In the genomic region with DNA sequence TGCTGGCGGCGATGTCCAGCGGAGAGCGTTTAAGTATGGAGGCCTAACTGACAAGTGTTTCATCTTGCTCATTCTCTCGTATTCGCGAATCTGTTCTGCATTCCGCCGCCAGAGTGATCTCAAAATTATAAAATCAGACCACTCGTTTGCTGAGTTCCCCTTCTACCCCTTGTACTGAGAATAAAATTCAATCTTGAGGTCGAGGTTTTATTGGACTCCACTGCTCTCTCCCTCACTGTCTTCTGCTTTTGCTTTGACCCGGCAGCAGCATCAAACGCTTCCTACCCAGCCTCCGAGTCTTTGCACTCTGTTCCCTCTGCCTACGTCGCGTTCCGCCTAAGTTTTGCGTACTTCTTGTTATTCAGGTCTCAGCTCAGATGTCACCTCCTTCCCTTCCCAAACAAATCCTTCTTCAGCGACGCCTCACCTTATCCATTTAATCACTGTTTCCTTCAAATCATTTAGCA, we compare ENCODE assay signal across 8 cellular contexts. TPM values are rescaled to one million over a fixed set of nuclear protein-coding genes. Genes with fewer than 3 reads are reported as not detected.
A peak's percentile ranks its signal among the peaks of the same experiment; 100 is the strongest.
DNase-seq lines count a peak whose midpoint lies in the region; FAIRE-seq and TF ChIP-seq lines count a peak whose summit lies in the region.

No MANE protein-coding gene starts in this region.

- no peaks in the 10 kb centered on the region for H3K36me3 Mint-ChIP-seq in glutamatergic neuron (ENCODE audit: unreplicated experiment)

- peaks cover 13% of the 10 kb centered on the region for H3K4me1 Mint-ChIP-seq in glutamatergic neuron (ENCODE audit: low read depth, unreplicated experiment)

- H3K36me3 ChIP-seq in adipocyte (ENCODE audit: control insufficient read depth, insufficient read depth, low read length, severe bottlenecking), result no peaks in the 10 kb centered on the region
- no peaks in the 10 kb centered on the region for H3K36me3 ChIP-seq in kidney (ENCODE audit: control insufficient read depth in 1 of 2, insufficient read depth in 2 of 2, low read length in 2 of 2)

- H3K4me3 ChIP-seq in adipocyte (ENCODE audit: low read length) (peak overlapping the region; percentile 94), kidney (ENCODE audit: low read length in 2 of 2) (peak overlapping the region; percentile 81 to 100)

- no peak for FAIRE-seq in kidney (lab: Jason Lieb, UNC)

- H3K9me3 Mint-ChIP-seq in glutamatergic neuron (ENCODE audit: unreplicated experiment), result peaks cover 2% of the 10 kb centered on the region

- no peak for TF ChIP-seq CTCF in kidney (IDR thresholded peaks at IDR 0.05; ENCODE audit: borderline replicate concordance, extremely low read depth, insufficient read depth)
- no peak for TF ChIP-seq CTCF in glutamatergic neuron (IDR thresholded peaks at IDR 0.05; ENCODE audit: partially characterized antibody, unreplicated experiment)

- DNase-seq in NCI-H82 (lab: John Stamatoyannopoulos, UW) (peak; percentile 53), NCI-H82 treated with DMSO at 0.1 percent for 48 hours (lab: John Stamatoyannopoulos, UW; ENCODE audit: unreplicated experiment) (no peak), NCI-H510A (lab: John Stamatoyannopoulos, UW) (peak; percentile 36), adipocyte (ENCODE audit: low read depth) (peak; percentile 44), kidney (no peak), DMS114 treated with DMSO at 0.1 percent for 48 hours (lab: John Stamatoyannopoulos, UW; ENCODE audit: unreplicated experiment) (no peak), glutamatergic neuron (no peak)
- DNase-seq in stimulated activated naive CD4-positive, alpha-beta T cell treated with Interleukin-2 at 50 U/mL for 16 hours (lab: John Stamatoyannopoulos, UW), result peak; percentile 12

- no peaks in the 10 kb centered on the region for H3K27me3 Mint-ChIP-seq in glutamatergic neuron (ENCODE audit: unreplicated experiment)

- intact Hi-C loops in kidney (cut with DNase I), result no loop called here

- H3K9me3 ChIP-seq in adipocyte (ENCODE audit: control insufficient read depth, low read length), result no peaks in the 10 kb centered on the region
- H3K9me3 ChIP-seq in kidney (ENCODE audit: control insufficient read depth in 1 of 2, low read length in 2 of 2), result no peaks in the 10 kb centered on the region

- H3K4me1 ChIP-seq in adipocyte (ENCODE audit: control insufficient read depth, insufficient read depth, low read length) (peaks cover 32% of the 10 kb centered on the region), kidney (ENCODE audit: control insufficient read depth in 1 of 2, insufficient read depth in 1 of 2, low read depth in 1 of 2, low read length in 2 of 2) (peaks cover 17 to 18% of the 10 kb centered on the region in 2 donors)

- H3K9ac ChIP-seq in adipocyte (ENCODE audit: low read length), result peak overlapping the region; percentile 99
- peak overlapping the region; percentile 21 to 59 for H3K9ac ChIP-seq in kidney (ENCODE audit: low read length in 2 of 2)

- H3K4me3 Mint-ChIP-seq in glutamatergic neuron (ENCODE audit: unreplicated experiment), result no peak overlapping the region

- no peaks in the 10 kb centered on the region for H3K27me3 ChIP-seq in adipocyte (replicated peaks; ENCODE audit: control insufficient read depth, insufficient read depth, low read length)

- no peak overlapping the region for H3K27ac Mint-ChIP-seq in glutamatergic neuron (ENCODE audit: unreplicated experiment)

- no peak overlapping the region for H3K27ac ChIP-seq in kidney (ENCODE audit: low read depth in 2 of 2, low read length in 2 of 2)

RNA-seq across cellular contexts. Expression of a gene that starts 0.5 kb away (rescaled TPM):
- total RNA-seq in kidney (12.6 TPM), glutamatergic neuron (ENCODE audit: unreplicated experiment) (34.0 TPM)
- 4.3 TPM for polyA plus RNA-seq in kidney (ENCODE audit: insufficient read depth, low read depth, low replicate concordance)

RNA-seq across cellular contexts. Expression of a gene that starts 0.8 kb away (rescaled TPM):
- total RNA-seq in kidney (73.9 TPM), glutamatergic neuron (ENCODE audit: unreplicated experiment) (104 TPM)
- 39.4 TPM for polyA plus RNA-seq in kidney (ENCODE audit: insufficient read depth, low read depth, low replicate concordance)

RNA-seq across cellular contexts. Expression of a gene that starts 26.8 kb away (rescaled TPM):
- total RNA-seq in kidney, result 25.8 TPM
- 10.9 TPM for polyA plus RNA-seq in kidney (ENCODE audit: insufficient read depth, low read depth, low replicate concordance)
- total RNA-seq in glutamatergic neuron (ENCODE audit: unreplicated experiment), result 29.3 TPM

Comparison
In these comparisons a context has a peak if more than half of its experiments do, and no peak if none do; other contexts are left out.
1. DNase-seq: peak in NCI-H82 (single experiment), NCI-H510A (single experiment), adipocyte (single experiment) and stimulated activated naive CD4-positive, alpha-beta T cell treated with Interleukin-2 at 50 U/mL for 16 hours (single experiment); none in NCI-H82 treated with DMSO at 0.1 percent for 48 hours (single experiment), kidney (single experiment), DMS114 treated with DMSO at 0.1 percent for 48 hours (single experiment) and glutamatergic neuron (single experiment).